12 cellular contexts compared by ENCODE assay signal in the genomic region with DNA sequence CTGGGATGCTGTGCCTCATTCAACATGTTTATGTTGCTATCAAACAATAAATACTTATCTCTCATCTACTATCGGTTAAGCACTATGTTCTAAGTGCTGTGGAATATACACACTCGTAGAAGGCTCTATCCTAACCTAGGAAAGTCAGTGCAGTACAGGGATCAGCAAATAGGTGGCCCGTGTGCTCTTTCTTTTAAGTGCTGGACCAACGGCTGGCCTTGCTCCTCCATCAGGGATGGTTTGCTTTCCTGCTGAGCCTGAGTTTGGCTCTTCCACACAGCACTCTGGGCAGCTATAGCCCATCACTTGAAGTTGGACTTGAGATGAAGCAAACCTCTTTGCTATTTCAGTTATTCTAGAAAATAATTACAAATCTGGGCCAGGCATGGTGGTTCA.
DNase-seq lines count a peak whose midpoint lies in the region; ATAC-seq and TF ChIP-seq lines count a peak whose summit lies in the region.
"Had no signal": no experiment of that assay in that cellular context is flagged by ENCODE, and none has a peak within 500 bp of the region (broad histone marks: within the 10 kb centered on the region; RNA-seq: fewer than 3 reads in every experiment).

No MANE protein-coding gene starts in this region.

- peak; percentile 37 for ATAC-seq in Right ventricle myocardium inferior
- peak in 1 of 2 donors; percentile 9 for ATAC-seq in stimulated activated naive B cell treated with anti-CD40 and anti-IgM and Interleukin-4, amounts not matched to agents 10 μg/mL and 1 μg/mL and 100 μg/mL, for 72 hours (replicated peaks)

- peaks cover 14 to 23% of the 10 kb centered on the region in 2 donors for H3K27me3 Mint-ChIP-seq in stimulated activated naive B cell treated with anti-CD40 and anti-IgM and Interleukin-4, amounts not matched to agents 10 μg/mL and 1 μg/mL and 100 μg/mL, for 72 hours

- H3K36me3 ChIP-seq in right atrium auricular region, result no peaks in the 10 kb centered on the region
- H3K36me3 ChIP-seq in left ventricle myocardium inferior, result no peaks in the 10 kb centered on the region
- no peaks in the 10 kb centered on the region for H3K36me3 ChIP-seq in ascending aorta
- H3K36me3 ChIP-seq: BLaER1 treated with 17β-estradiol and CSF1 and Interleukin-3, amounts not matched to agents 10 nM and 100 nM had no signal

- DNase-seq in Right ventricle myocardium inferior (ENCODE audit: missing footprints), result no peak
- no peak for DNase-seq in right atrium auricular region (ENCODE audit: low spot score)
- DNase-seq in RPMI7951 (ENCODE audit: low read depth), result peak; percentile 61
- DNase-seq in left ventricle myocardium inferior, result no peak
- DNase-seq in stimulated activated naive B cell treated with anti-CD40 and anti-IgM and Interleukin-4, amounts not matched to agents 10 μg/mL and 1 μg/mL and 100 μg/mL, for 72 hours, result no peak
- DNase-seq in ascending aorta (ENCODE audit: low spot score in 2 of 2), result no peak
- no peak for DNase-seq in activated gamma-delta T cell treated with Interleukin-2 at 50 U/mL for 16 hours
- no peak for DNase-seq in NCI-H2196 (lab: John Stamatoyannopoulos, UW; ENCODE audit: unreplicated experiment)
- DNase-seq: effector CD8-positive, alpha-beta T cell; T1000 had no signal

- H3K4me1 ChIP-seq in right atrium auricular region (no peaks in the 10 kb centered on the region), left ventricle myocardium inferior (no peaks in the 10 kb centered on the region), ascending aorta (no peaks in the 10 kb centered on the region)

- H3K27ac Mint-ChIP-seq in stimulated activated naive B cell treated with anti-CD40 and anti-IgM and Interleukin-4, amounts not matched to agents 10 μg/mL and 1 μg/mL and 100 μg/mL, for 72 hours, result peak overlapping the region; percentile 90

- intact Hi-C loops in Right ventricle myocardium inferior (cut with DNase I) (no loop called here), left ventricle myocardium inferior (cut with micrococcal nuclease) (no loop called here), ascending aorta (cut with DNase I) (no loop called here)

- H3K4me1 Mint-ChIP-seq in stimulated activated naive B cell treated with anti-CD40 and anti-IgM and Interleukin-4, amounts not matched to agents 10 μg/mL and 1 μg/mL and 100 μg/mL, for 72 hours, result peaks cover 43 to 76% of the 10 kb centered on the region in 2 donors

- TF ChIP-seq CTCF in right atrium auricular region (IDR thresholded peaks at IDR 0.05) (peak in 1 of 2 donors; percentile 22), left ventricle myocardium inferior (IDR thresholded peaks at IDR 0.05; ENCODE audit: borderline replicate concordance) (peak; percentile 47), ascending aorta (IDR thresholded peaks at IDR 0.05) (no peak)

- H3K9me3 ChIP-seq in right atrium auricular region (no peaks in the 10 kb centered on the region), left ventricle myocardium inferior (replicated peaks) (no peaks in the 10 kb centered on the region), ascending aorta (no peaks in the 10 kb centered on the region)
- H3K9me3 ChIP-seq: BLaER1 treated with 17β-estradiol and CSF1 and Interleukin-3, amounts not matched to agents 10 nM and 100 nM had no signal

- H3K27me3 ChIP-seq in right atrium auricular region, result no peaks in the 10 kb centered on the region
- H3K27me3 ChIP-seq in left ventricle myocardium inferior (ENCODE audit: low read depth), result peaks cover 13% of the 10 kb centered on the region
- no peaks in the 10 kb centered on the region for H3K27me3 ChIP-seq in ascending aorta
- H3K27me3 ChIP-seq: BLaER1 treated with 17β-estradiol and CSF1 and Interleukin-3, amounts not matched to agents 10 nM and 100 nM had no signal

- no peak overlapping the region for H3K27ac ChIP-seq in right atrium auricular region
- no peak overlapping the region for H3K27ac ChIP-seq in left ventricle myocardium inferior (replicated peaks)
- no peak overlapping the region for H3K27ac ChIP-seq in ascending aorta
- H3K27ac ChIP-seq: BLaER1 treated with 17β-estradiol and CSF1 and Interleukin-3, amounts not matched to agents 10 nM and 100 nM; KMS-11 had no signal

- peaks cover 6 to 8% of the 10 kb centered on the region in 2 donors for H3K36me3 Mint-ChIP-seq in stimulated activated naive B cell treated with anti-CD40 and anti-IgM and Interleukin-4, amounts not matched to agents 10 μg/mL and 1 μg/mL and 100 μg/mL, for 72 hours

- peaks cover 2 to 3% of the 10 kb centered on the region in 2 donors for H3K9me3 Mint-ChIP-seq in stimulated activated naive B cell treated with anti-CD40 and anti-IgM and Interleukin-4, amounts not matched to agents 10 μg/mL and 1 μg/mL and 100 μg/mL, for 72 hours

- H3K4me3 ChIP-seq in right atrium auricular region, result no peak overlapping the region
- H3K4me3 ChIP-seq in left ventricle myocardium inferior, result no peak overlapping the region
- no peak overlapping the region for H3K4me3 ChIP-seq in ascending aorta
- H3K4me3 ChIP-seq: BLaER1 treated with 17β-estradiol and CSF1 and Interleukin-3, amounts not matched to agents 10 nM and 100 nM had no signal

- no peak overlapping the region for H3K4me3 Mint-ChIP-seq in stimulated activated naive B cell treated with anti-CD40 and anti-IgM and Interleukin-4, amounts not matched to agents 10 μg/mL and 1 μg/mL and 100 μg/mL, for 72 hours
